ENCODE assay signal across 9 cellular contexts in genomic region chr4:80916770-80917169, GRCh38.
"Had no signal": no experiment of that assay in that cellular context is flagged by ENCODE, and none has a peak within 500 bp of the region (broad histone marks: within the 10 kb centered on the region; RNA-seq: fewer than 3 reads in every experiment).

No MANE protein-coding gene starts in this region.

- H3K9me3 Mint-ChIP-seq: H9 had no signal

- FAIRE-seq: H1, H54, K562 had no signal

- H3K27ac Mint-ChIP-seq: H9 had no signal

- H3K27ac ChIP-seq: GM23248, HL-60 had no signal

- DNase-seq: GM23248, H9, HCEC 1CT, IMR-90, KG1 had no signal

- ATAC-seq: K562 had no signal

- H3K4me3 Mint-ChIP-seq: H9 had no signal

- H3K4me3 ChIP-seq: GM23248, K562 had no signal

- H2AFZ ChIP-seq: GM23248 had no signal

- H3K9ac ChIP-seq: GM23248 had no signal

- H3K4me1 Mint-ChIP-seq: H9 had no signal
